In the genomic region with DNA sequence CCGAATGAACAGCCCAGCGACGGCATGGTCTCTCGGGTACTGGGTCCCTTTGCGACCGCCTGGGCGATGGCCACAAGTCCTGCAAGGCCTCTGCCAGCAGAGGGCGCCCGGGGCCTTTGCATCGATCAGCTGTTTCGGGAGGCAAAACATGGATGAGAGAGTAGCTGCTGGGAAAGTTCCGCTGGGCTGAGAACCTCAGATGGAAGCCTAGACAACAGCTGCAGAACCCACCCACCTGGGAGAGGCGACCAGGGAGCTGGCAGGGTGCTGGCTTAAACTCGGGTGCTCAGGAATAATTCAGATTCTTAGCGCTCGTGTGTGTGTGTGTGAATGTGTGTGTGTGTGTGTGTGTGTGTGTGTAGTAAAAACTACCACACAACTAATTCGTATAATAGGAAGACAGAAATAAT, we compare ENCODE assay signal across 1 cellular context.
TF ChIP-seq lines count a peak whose summit lies in the region.

No MANE protein-coding gene starts in this region.

TF ChIP-seq in HepG2, 621 proteins besides CTCF, POLR2A, EP300 and RAD21 (continued from another document):
- TF ChIP-seq, protein P1, sequence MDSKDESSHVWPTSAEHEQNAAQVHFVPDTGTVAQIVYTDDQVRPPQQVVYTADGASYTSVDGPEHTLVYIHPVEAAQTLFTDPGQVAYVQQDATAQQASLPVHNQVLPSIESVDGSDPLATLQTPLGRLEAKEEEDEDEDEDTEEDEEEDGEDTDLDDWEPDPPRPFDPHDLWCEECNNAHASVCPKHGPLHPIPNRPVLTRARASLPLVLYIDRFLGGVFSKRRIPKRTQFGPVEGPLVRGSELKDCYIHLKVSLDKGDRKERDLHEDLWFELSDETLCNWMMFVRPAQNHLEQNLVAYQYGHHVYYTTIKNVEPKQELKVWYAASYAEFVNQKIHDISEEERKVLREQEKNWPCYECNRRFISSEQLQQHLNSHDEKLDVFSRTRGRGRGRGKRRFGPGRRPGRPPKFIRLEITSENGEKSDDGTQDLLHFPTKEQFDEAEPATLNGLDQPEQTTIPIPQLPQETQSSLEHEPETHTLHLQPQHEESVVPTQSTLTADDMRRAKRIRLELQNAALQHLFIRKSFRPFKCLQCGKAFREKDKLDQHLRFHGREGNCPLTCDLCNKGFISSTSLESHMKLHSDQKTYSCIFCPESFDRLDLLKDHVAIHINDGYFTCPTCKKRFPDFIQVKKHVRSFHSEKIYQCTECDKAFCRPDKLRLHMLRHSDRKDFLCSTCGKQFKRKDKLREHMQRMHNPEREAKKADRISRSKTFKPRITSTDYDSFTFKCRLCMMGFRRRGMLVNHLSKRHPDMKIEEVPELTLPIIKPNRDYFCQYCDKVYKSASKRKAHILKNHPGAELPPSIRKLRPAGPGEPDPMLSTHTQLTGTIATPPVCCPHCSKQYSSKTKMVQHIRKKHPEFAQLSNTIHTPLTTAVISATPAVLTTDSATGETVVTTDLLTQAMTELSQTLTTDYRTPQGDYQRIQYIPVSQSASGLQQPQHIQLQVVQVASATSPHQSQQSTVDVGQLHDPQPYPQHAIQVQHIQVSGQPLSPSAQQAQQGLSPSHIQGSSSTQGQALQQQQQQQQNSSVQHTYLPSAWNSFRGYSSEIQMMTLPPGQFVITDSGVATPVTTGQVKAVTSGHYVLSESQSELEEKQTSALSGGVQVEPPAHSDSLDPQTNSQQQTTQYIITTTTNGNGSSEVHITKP (CRISPR knock-in tag; IDR thresholded peaks at IDR 0.05; ENCODE audit: low read depth): no peak
- TF ChIP-seq ZNF501 (CRISPR knock-in tag; IDR thresholded peaks at IDR 0.05) (peak; percentile 39; the same call in 1 of the 2 replicates), SIN3B (IDR thresholded peaks at IDR 0.05; ENCODE audit: low read length) (no peak), GPN1 (CRISPR knock-in tag; IDR thresholded peaks at IDR 0.05; ENCODE audit: borderline replicate concordance) (no peak), HOXA3 (CRISPR knock-in tag; IDR thresholded peaks at IDR 0.05) (no peak), IRX3 (CRISPR knock-in tag; IDR thresholded peaks at IDR 0.05; ENCODE audit: borderline replicate concordance, low read depth) (no peak), ZNF780A (CRISPR knock-in tag; IDR thresholded peaks at IDR 0.05) (no peak), WIZ (CRISPR knock-in tag; IDR thresholded peaks at IDR 0.05) (no peak)
